In genomic region chr18:9914584-9915290, GRCh38 we compare ENCODE assay signal across 8 cellular contexts. TPM values are rescaled to one million over a fixed set of nuclear protein-coding genes. Genes with fewer than 3 reads are reported as not detected.
A peak's percentile ranks its signal among the peaks of the same experiment; 100 is the strongest.
DNase-seq lines count a peak whose midpoint lies in the region; ATAC-seq, FAIRE-seq and TF ChIP-seq lines count a peak whose summit lies in the region.

No MANE protein-coding gene starts in this region.

- dilution Hi-C loops in keratinocyte (cut with MboI; ENCODE audit: extremely low pct_ligation_motif_present, low sequenced_read_pairs): no loop called here

- no peak for ATAC-seq in HG03378 (IDR thresholded peaks at IDR 0.05; ENCODE audit: unreplicated experiment)

- peaks cover 4% of the 10 kb centered on the region for H3K27me3 Mint-ChIP-seq in HFFc6 (ENCODE audit: insufficient read depth)

- peaks cover 21% of the 10 kb centered on the region for H4K20me1 ChIP-seq in keratinocyte (ENCODE audit: control insufficient read depth, extremely low read depth, insufficient read depth, low read length)

- peaks cover 56% of the 10 kb centered on the region for H3K79me2 ChIP-seq in keratinocyte (ENCODE audit: control insufficient read depth, insufficient read depth, low read length)

- peaks cover under 1% of the 10 kb centered on the region for H3K9me1 ChIP-seq in keratinocyte (ENCODE audit: control insufficient read depth, extremely low read depth, insufficient read depth, low read length)

- no peaks in the 10 kb centered on the region for H3K36me3 ChIP-seq in breast epithelium
- H3K36me3 ChIP-seq in keratinocyte (ENCODE audit: control insufficient read depth in 2 of 2, extremely low read depth in 1 of 2, insufficient read depth in 2 of 2, low read length in 2 of 2): no peaks in the 10 kb centered on the region

- TF ChIP-seq CTCF in GM10248 (IDR thresholded peaks at IDR 0.05; ENCODE audit: control extremely low read depth, extremely low read depth, low read depth, missing control alignments) (no peak), HFFc6 (IDR thresholded peaks at IDR 0.05) (no peak), NB4 (IDR thresholded peaks at IDR 0.05; ENCODE audit: low read depth, low read length) (no peak), VCaP (conservative IDR thresholded peaks at IDR 0.05) (no peak), breast epithelium (IDR thresholded peaks at IDR 0.05) (no peak), keratinocyte (optimal IDR thresholded peaks at IDR 0.05 in 1 of 3, IDR thresholded peaks at IDR 0.05 in 1 of 3, conservative IDR thresholded peaks at IDR 0.05 in 1 of 3; ENCODE audit: extremely low read depth in 1 of 3, insufficient read depth in 2 of 3, low read length in 3 of 3) (no peak)

- H3K4me3 Mint-ChIP-seq in HFFc6: peak overlapping the region; percentile 97

- H3K9ac ChIP-seq in keratinocyte (ENCODE audit: control insufficient read depth, extremely low read depth, insufficient read depth, low read length): peak overlapping the region; percentile 87

- H2AFZ ChIP-seq in keratinocyte (ENCODE audit: control insufficient read depth, low read length): no peak overlapping the region

- peaks cover 4 to 17% of the 10 kb centered on the region in 2 donors for H3K4me1 ChIP-seq in breast epithelium
- peaks cover 33% of the 10 kb centered on the region for H3K4me1 ChIP-seq in keratinocyte (ENCODE audit: control insufficient read depth, extremely low read depth, insufficient read depth, low read length)

- H3K27me3 ChIP-seq in breast epithelium (no peaks in the 10 kb centered on the region), keratinocyte (ENCODE audit: control insufficient read depth, extremely low read depth, insufficient read depth, low read length) (no peaks in the 10 kb centered on the region)

- peak overlapping the region; percentile 61 for H3K4me2 ChIP-seq in keratinocyte (ENCODE audit: control insufficient read depth, extremely low read depth, insufficient read depth, low read depth, low read length)

- H3K4me3 ChIP-seq in NB4 (ENCODE audit: low read depth, low read length): peak overlapping the region; percentile 93
- peak overlapping the region; percentile 91 to 97 (median 91) for H3K4me3 ChIP-seq in breast epithelium
- peak overlapping the region; percentile 78 to 90 (median 79) for H3K4me3 ChIP-seq in keratinocyte (ENCODE audit: control insufficient read depth in 2 of 3, extremely low read depth in 1 of 3, insufficient read depth in 2 of 3, low read depth in 1 of 3, low read length in 3 of 3)

- peak; percentile 27 for DNase-seq in GM10248 (ENCODE audit: extremely low spot score)
- peak; percentile 80 for DNase-seq in HFFc6
- peak; percentile 77 for DNase-seq in NB4 (ENCODE audit: low read depth)
- peak; percentile 73 to 83 for DNase-seq in breast epithelium (ENCODE audit: low spot score in 2 of 2)
- no peak for DNase-seq in keratinocyte (ENCODE audit: low read depth, low spot score)
- DNase-seq in stimulated activated CD4-positive, alpha-beta T cell treated with anti-CD3 and anti-CD28 coated beads, Interleukin-15, amount 100 ng/mL, for 48 hours (ENCODE audit: low read depth in 2 of 2): peak; percentile 62 to 69

- CTCF ChIA-PET in GM10248 (lab: Yijun Ruan, JAX): interaction anchor here (1.0 to 3.7 kb wide), 2 partner anchors 9 to 12 kb away, joined by 3 to 14 read pairs; no protein-coding TSS in a partner anchor

- peak; percentile 63 for FAIRE-seq in keratinocyte (lab: Jason Lieb, UNC)

- H3K27ac Mint-ChIP-seq in HFFc6: peak overlapping the region; percentile 87

- H3K36me3 Mint-ChIP-seq in HFFc6 (ENCODE audit: low read depth): peaks cover 15% of the 10 kb centered on the region

- H3K9me3 Mint-ChIP-seq in HFFc6: peaks cover 8% of the 10 kb centered on the region; the same call in 1 of the 2 replicates

- H3K9me3 ChIP-seq in breast epithelium: no peaks in the 10 kb centered on the region
- H3K9me3 ChIP-seq in keratinocyte (ENCODE audit: control insufficient read depth, low read depth, low read length): no peaks in the 10 kb centered on the region

- H3K27ac ChIP-seq in VCaP (peak overlapping the region; percentile 97), breast epithelium (peak overlapping the region; percentile 99 to 100), keratinocyte (ENCODE audit: control insufficient read depth, insufficient read depth, low read length) (peak overlapping the region; percentile 93)

- peaks cover 28% of the 10 kb centered on the region for H3K4me1 Mint-ChIP-seq in HFFc6 (ENCODE audit: low read depth)

- intact Hi-C loops in breast epithelium (cut with DNase I; ENCODE audit: low total_unique reads): loop anchor here (5.0 kb wide), 1 partner anchor 598 kb away; no protein-coding TSS in a partner anchor

- POLR2A ChIA-PET in GM10248 (lab: Yijun Ruan, JAX): no interaction called here

- TF ChIP-seq POLR2A in NB4 (IDR thresholded peaks at IDR 0.05; ENCODE audit: extremely low read depth, insufficient read length): no peak
- TF ChIP-seq POLR2A in breast epithelium (IDR thresholded peaks at IDR 0.05): no peak

RNA-seq across cellular contexts. Expression of gene VAPA, which starts 0.9 kb away (rescaled TPM):
- total RNA-seq in HFFc6 (2021; fragmentation: NEBNext Ultra II Directional; extraction: Animal tissue kit (Norgen Biotek cat#: 25700)): 100 to 1,000 TPM; 184 to 237 (median 206) TPM
- total RNA-seq in breast epithelium: 100 to 1,000 TPM; 235 to 263 (median 260) TPM
- 174 to 350 TPM (median 267 TPM) in 3 replicates for polyA plus RNA-seq in keratinocyte
- polyA plus RNA-seq in keratinocyte (2011; ENCODE audit: low read depth): 170 TPM
- polyA plus RNA-seq in keratinocyte (2011; cell fraction: cytosol; rRNA removed): 244 and 459 TPM in 2 replicates
- polyA plus RNA-seq in keratinocyte (2011; cell fraction: nucleus; rRNA removed): 146 and 198 TPM in 2 replicates
- 143 and 223 TPM in 2 replicates for polyA plus RNA-seq in keratinocyte (2012; ENCODE audit: low replicate concordance)
- polyA minus RNA-seq in keratinocyte: 18.6 to 194 TPM (median 79.0 TPM) in 3 replicates
- polyA minus RNA-seq in keratinocyte (2011; cell fraction: cytosol; rRNA and poly(A)+ RNA removed): 163 TPM
- polyA minus RNA-seq in keratinocyte (2011; cell fraction: nucleus; rRNA and poly(A)+ RNA removed): 37.4 and 91.5 TPM in 2 replicates

RNA-seq across cellular contexts. Expression of gene TXNDC2, which starts 29.0 kb away (rescaled TPM):
- total RNA-seq in HFFc6 (2021; fragmentation: NEBNext Ultra II Directional; extraction: Animal tissue kit (Norgen Biotek cat#: 25700)): under 1 TPM in 3 of 6 experiments, not detected in 3; 0.14 to 0.34 (median 0.18) TPM
- total RNA-seq in breast epithelium: under 1 TPM in 1 of 3 donors, not detected in 2; 0.16 TPM
- 0.03 TPM in 1 of 3 replicates, not detected in the others for polyA plus RNA-seq in keratinocyte
- polyA plus RNA-seq in keratinocyte (2011; ENCODE audit: low read depth): not detected
- not detected in 2 replicates for polyA plus RNA-seq in keratinocyte (2011; cell fraction: cytosol; rRNA removed)
- not detected in 2 replicates for polyA plus RNA-seq in keratinocyte (2011; cell fraction: nucleus; rRNA removed)
- polyA plus RNA-seq in keratinocyte (2012; ENCODE audit: low replicate concordance): 0.06 TPM in 1 of 2 replicates, not detected in the other
- 0.16 TPM in 1 of 3 replicates, not detected in the others for polyA minus RNA-seq in keratinocyte
- polyA minus RNA-seq in keratinocyte (2011; cell fraction: cytosol; rRNA and poly(A)+ RNA removed): not detected
- not detected in 2 replicates for polyA minus RNA-seq in keratinocyte (2011; cell fraction: nucleus; rRNA and poly(A)+ RNA removed)
